8 cellular contexts compared by ENCODE assay signal in the genomic region with DNA sequence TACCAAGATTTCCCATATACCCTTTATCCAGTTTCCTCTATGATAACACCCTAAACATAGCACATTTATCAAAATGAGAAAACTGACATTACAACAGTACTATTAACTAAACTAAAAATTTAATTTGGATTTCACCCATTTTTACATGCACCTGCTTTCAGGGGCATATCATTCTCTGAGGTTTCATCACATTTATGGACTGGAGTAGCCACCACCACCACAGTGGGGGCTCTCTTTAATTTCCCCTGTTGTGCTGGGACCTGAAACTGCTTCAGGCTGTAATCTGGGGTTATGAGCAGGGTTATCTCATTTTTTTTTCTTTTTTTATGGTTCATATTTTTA.
"Had no signal": no experiment of that assay in that cellular context is flagged by ENCODE, and none has a peak within 500 bp of the region (broad histone marks: within the 10 kb centered on the region; RNA-seq: fewer than 3 reads in every experiment).

No MANE protein-coding gene starts in this region.

- DNase-seq: GDM1, GF-D8 had no signal

- ATAC-seq: GM12878 had no signal

- H3K4me3 ChIP-seq: GM12878 had no signal

- FAIRE-seq: G401.6, GM12878, GM12891, GM12892, GM18507, GM19239 had no signal
